Comparison of ENCODE assay signal across 9 cellular contexts in the genomic region with DNA sequence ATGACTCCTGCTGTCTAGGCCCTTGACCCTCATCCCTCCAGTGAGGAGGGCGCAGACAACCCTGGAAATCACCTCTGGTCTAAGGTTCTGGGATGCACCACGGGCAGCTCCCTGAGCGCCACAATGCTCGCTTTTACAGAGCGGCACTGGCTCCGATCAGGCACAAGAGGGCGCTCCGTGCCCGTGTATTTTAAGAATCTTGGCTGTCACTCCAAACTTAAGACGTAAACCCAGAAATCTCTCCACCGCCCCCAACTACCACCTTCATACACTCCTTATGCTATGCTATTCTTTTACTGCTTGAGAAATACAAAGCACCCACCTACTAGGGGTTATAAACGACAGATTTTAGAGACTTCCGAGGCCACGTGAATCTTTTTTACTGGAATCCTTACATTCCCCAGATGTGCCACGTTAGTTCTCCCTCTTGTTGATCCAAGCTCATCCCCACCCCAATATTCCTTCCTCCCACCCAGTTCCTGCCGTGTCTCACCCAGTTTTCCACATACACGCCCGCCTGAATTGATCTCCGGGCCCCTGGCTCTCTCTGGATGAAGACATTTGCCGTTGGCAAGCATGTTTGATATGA.
DNase-seq lines count a peak whose midpoint lies in the region; ATAC-seq and TF ChIP-seq lines count a peak whose summit lies in the region.
"Had no signal": no experiment of that assay in that cellular context is flagged by ENCODE, and none has a peak within 500 bp of the region (broad histone marks: within the 10 kb centered on the region; RNA-seq: fewer than 3 reads in every experiment).

No MANE protein-coding gene starts in this region.

- no peaks in the 10 kb centered on the region for H4K20me1 ChIP-seq in fibroblast of lung (ENCODE audit: control insufficient read depth, extremely low read depth, insufficient read depth, low read length)

- H3K4me3 ChIP-seq in BJ (ENCODE audit: low read depth, low read length) (no peak overlapping the region), SK-N-MC (peak overlapping the region; percentile 51), fibroblast of lung (replicated peaks in 1 of 4; ENCODE audit: control extremely low read depth in 1 of 4, insufficient read depth in 1 of 4, low read depth in 3 of 4, low read length in 4 of 4) (no peak overlapping the region)

- peak; percentile 51 for ATAC-seq in GM18498 (IDR thresholded peaks at IDR 0.05; ENCODE audit: unreplicated experiment)
- ATAC-seq in GM18873 (IDR thresholded peaks at IDR 0.05; ENCODE audit: low FRiP score, unreplicated experiment), result no peak
- no peak for ATAC-seq in HG03196 (IDR thresholded peaks at IDR 0.05; ENCODE audit: unreplicated experiment)

- peaks cover 6% of the 10 kb centered on the region for H3K27me3 ChIP-seq in BJ (ENCODE audit: control insufficient read depth, insufficient read depth, low read length)
- no peaks in the 10 kb centered on the region for H3K27me3 ChIP-seq in fibroblast of lung (ENCODE audit: control insufficient read depth, insufficient read depth, low read length)

- H3K27ac ChIP-seq in SK-N-MC, result no peak overlapping the region
- H3K27ac ChIP-seq in fibroblast of lung (ENCODE audit: insufficient read depth, low read length), result no peak overlapping the region
- H3K27ac ChIP-seq: neutrophil had no signal

- H3K9ac ChIP-seq in SK-N-MC (ENCODE audit: insufficient read length) (no peak overlapping the region), fibroblast of lung (ENCODE audit: insufficient read depth, low read length) (no peak overlapping the region)

- H3K9me3 ChIP-seq in SK-N-MC (ENCODE audit: low read depth, low read length) (no peaks in the 10 kb centered on the region), fibroblast of lung (ENCODE audit: control insufficient read depth, insufficient read depth, low read depth, low read length) (no peaks in the 10 kb centered on the region)
- H3K9me3 ChIP-seq: neutrophil had no signal

- CTCF ChIA-PET in BJ (lab: Yijun Ruan, JAX), result interaction anchor here (0.7 to 4.5 kb wide), 18 partner anchors 9 to 1390 kb away, joined by 3 to 37 read pairs (median 5); no protein-coding TSS in a partner anchor

- no peak overlapping the region for H3K4me2 ChIP-seq in fibroblast of lung (ENCODE audit: extremely low read depth, insufficient read depth, low read length)

- H3K79me2 ChIP-seq in fibroblast of lung (ENCODE audit: control insufficient read depth, insufficient read depth, low read length), result no peaks in the 10 kb centered on the region

- no peak overlapping the region for H2AFZ ChIP-seq in fibroblast of lung (ENCODE audit: low read length)

- in situ Hi-C loops in KBM-7 (cut with MboI; ENCODE audit: low pct_unique_long_range_greater_than_20kb, low sequenced_read_pairs), result no loop called here

- H3K36me3 ChIP-seq in BJ (ENCODE audit: control insufficient read depth, insufficient read depth, low read length) (no peaks in the 10 kb centered on the region), SK-N-MC (ENCODE audit: insufficient read depth, low read length) (no peaks in the 10 kb centered on the region), fibroblast of lung (ENCODE audit: control insufficient read depth, insufficient read depth, low read length) (no peaks in the 10 kb centered on the region)
- H3K36me3 ChIP-seq: neutrophil had no signal

- TF ChIP-seq CTCF in BJ (IDR thresholded peaks at IDR 0.05; ENCODE audit: insufficient read depth, low read depth, low read length) (peak; percentile 91), fibroblast of lung (conservative IDR thresholded peaks at IDR 0.05 in 1 of 2, IDR thresholded peaks at IDR 0.05 in 1 of 2; ENCODE audit: low read depth in 1 of 2, low read length in 2 of 2) (peak; percentile 70 to 73)

- no peaks in the 10 kb centered on the region for H3K4me1 ChIP-seq in fibroblast of lung (ENCODE audit: control insufficient read depth, extremely low read depth, insufficient read depth, low read length)

- DNase-seq in BJ (ENCODE audit: low read depth) (no peak), KBM-7 (peak; percentile 55), SK-N-MC (ENCODE audit: low read depth, low spot score) (no peak), fibroblast of lung (ENCODE audit: low read depth in 2 of 2) (peak; percentile 22 to 43), nucleus accumbens (lab: John Stamatoyannopoulos, UW) (peak in 47 of 56 donors; percentile 5 to 85 (median 47))

- POLR2A ChIA-PET in BJ (lab: Charles Lee), result interaction anchor here (0.7 kb wide), 1 partner anchor 1756 kb away, joined by 3 read pairs; no protein-coding TSS in a partner anchor

Comparison
In these comparisons a context has a peak if more than half of its experiments do, and no peak if none do; other contexts are left out.
1. DNase-seq: peak in KBM-7 (single experiment), fibroblast of lung (2 of 2) and nucleus accumbens (47 of 56); none in BJ (single experiment) and SK-N-MC (single experiment).